13 cellular contexts compared by ENCODE assay signal in the genomic region with DNA sequence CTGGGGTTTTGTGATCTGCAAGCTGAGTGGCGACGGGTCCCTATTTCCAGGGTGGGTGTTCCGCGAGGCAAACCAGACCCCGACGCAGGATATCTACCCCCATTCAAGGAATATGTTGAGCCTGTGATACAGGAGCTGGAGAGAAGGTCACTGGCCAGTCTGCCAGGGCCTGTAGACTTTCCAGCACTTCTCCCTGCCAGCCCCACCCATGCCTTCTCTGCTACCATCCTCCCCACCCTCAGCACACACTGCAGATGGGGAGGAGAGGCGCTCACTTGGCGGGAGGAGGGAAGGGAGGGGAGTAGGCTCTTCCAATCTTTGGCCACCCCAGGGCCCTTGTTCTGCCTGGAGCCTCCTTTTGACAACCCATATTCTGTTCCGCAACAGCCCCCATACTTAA.
DNase-seq lines count a peak whose midpoint lies in the region; ATAC-seq, FAIRE-seq and TF ChIP-seq lines count a peak whose summit lies in the region.
"Had no signal": no experiment of that assay in that cellular context is flagged by ENCODE, and none has a peak within 500 bp of the region (broad histone marks: within the 10 kb centered on the region; RNA-seq: fewer than 3 reads in every experiment).

No MANE protein-coding gene starts in this region.

- no peaks in the 10 kb centered on the region for H3K27me3 ChIP-seq in MM.1S (replicated peaks; ENCODE audit: insufficient read depth, low read length)

- H3K36me3 ChIP-seq in kidney (ENCODE audit: control insufficient read depth in 1 of 2, insufficient read depth in 2 of 2, low read length in 2 of 2) (no peaks in the 10 kb centered on the region), MM.1S (replicated peaks; ENCODE audit: insufficient read depth, low read length) (no peaks in the 10 kb centered on the region)

- H3K9ac ChIP-seq in kidney (ENCODE audit: low read length in 2 of 2): peak overlapping the region in 1 of 2 donors; percentile 26
- no peak overlapping the region for H3K9ac ChIP-seq in MM.1S (ENCODE audit: low read length)

- H2AFZ ChIP-seq in MM.1S (ENCODE audit: low read length): no peak overlapping the region

- no peaks in the 10 kb centered on the region for H3K9me2 ChIP-seq in MM.1S (replicated peaks; ENCODE audit: insufficient read depth, low read length)

- no peaks in the 10 kb centered on the region for H3F3A ChIP-seq in MM.1S (ENCODE audit: insufficient read depth, low read length)

- intact Hi-C loops in kidney (cut with DNase I): no loop called here

- H3K9me3 ChIP-seq in kidney (ENCODE audit: control insufficient read depth in 1 of 2, low read length in 2 of 2) (no peaks in the 10 kb centered on the region), MM.1S (replicated peaks; ENCODE audit: insufficient read depth, low read length) (no peaks in the 10 kb centered on the region)

- no peaks in the 10 kb centered on the region for H3K79me2 ChIP-seq in MM.1S (ENCODE audit: low read length)

- peak overlapping the region; percentile 1 for H3K27ac ChIP-seq in caudate nucleus (ENCODE audit: low read depth, low read length)
- H3K27ac ChIP-seq in kidney (ENCODE audit: low read depth in 2 of 2, low read length in 2 of 2): peak overlapping the region; percentile 1 to 43
- peak overlapping the region in 19 of 21 experiments; percentile 4 to 89 (median 78) for H3K27ac ChIP-seq in skin epidermis
- no peak overlapping the region for H3K27ac ChIP-seq in MM.1S (ENCODE audit: low read length)

- H3K4me3 ChIP-seq in kidney (ENCODE audit: low read length in 2 of 2): no peak overlapping the region
- no peak overlapping the region for H3K4me3 ChIP-seq in skin epidermis
- no peak overlapping the region for H3K4me3 ChIP-seq in MM.1S (ENCODE audit: low read length)

- no peak for TF ChIP-seq CTCF in kidney (IDR thresholded peaks at IDR 0.05; ENCODE audit: borderline replicate concordance, extremely low read depth, insufficient read depth)
- no peak for TF ChIP-seq CTCF in MM.1S (IDR thresholded peaks at IDR 0.05; ENCODE audit: low read length)

- no peak overlapping the region for H3K4me2 ChIP-seq in MM.1S (ENCODE audit: low read depth, low read length)

- DNase-seq in ELF-1 (ENCODE audit: low read depth, low spot score) (peak; percentile 18), caudate nucleus (lab: John Stamatoyannopoulos, UW) (no peak), kidney (peak; percentile 58), MM.1S (no peak), NCI-H1436 treated with DMSO at 0.1 percent for 48 hours (lab: John Stamatoyannopoulos, UW) (no peak), foreskin melanocyte (no peak)
- DNase-seq: activated CD8-positive, alpha-beta T cell treated with anti-CD3 and anti-CD28 coated beads for 36 hours; CD4-positive, alpha-beta T cell; naive B cell; NCI-H524 had no signal

- no peak for ATAC-seq in GM21825 (IDR thresholded peaks at IDR 0.05; ENCODE audit: unreplicated experiment)
- ATAC-seq: activated CD8-positive, alpha-beta T cell treated with anti-CD3 and anti-CD28 coated beads for 36 hours had no signal

- H3K4me1 ChIP-seq in kidney (ENCODE audit: control insufficient read depth in 1 of 2, insufficient read depth in 1 of 2, low read depth in 1 of 2, low read length in 2 of 2) (peaks cover 10 to 12% of the 10 kb centered on the region in 2 donors), MM.1S (ENCODE audit: low read length) (no peaks in the 10 kb centered on the region)

- H4K20me1 ChIP-seq in MM.1S (ENCODE audit: insufficient read depth, low read length): no peaks in the 10 kb centered on the region

- no peak for FAIRE-seq in kidney (lab: Jason Lieb, UNC)
- FAIRE-seq: GM12891 had no signal

Comparison
In these comparisons a context has a peak if more than half of its experiments do, and no peak if none do; other contexts are left out.
1. DNase-seq: peak in ELF-1 (single experiment) and kidney (single experiment); none in caudate nucleus (0 of 61), MM.1S (single experiment), NCI-H1436 treated with DMSO at 0.1 percent for 48 hours (single experiment) and foreskin melanocyte (single experiment).